10 cellular contexts compared by ENCODE assay signal in the genomic region with DNA sequence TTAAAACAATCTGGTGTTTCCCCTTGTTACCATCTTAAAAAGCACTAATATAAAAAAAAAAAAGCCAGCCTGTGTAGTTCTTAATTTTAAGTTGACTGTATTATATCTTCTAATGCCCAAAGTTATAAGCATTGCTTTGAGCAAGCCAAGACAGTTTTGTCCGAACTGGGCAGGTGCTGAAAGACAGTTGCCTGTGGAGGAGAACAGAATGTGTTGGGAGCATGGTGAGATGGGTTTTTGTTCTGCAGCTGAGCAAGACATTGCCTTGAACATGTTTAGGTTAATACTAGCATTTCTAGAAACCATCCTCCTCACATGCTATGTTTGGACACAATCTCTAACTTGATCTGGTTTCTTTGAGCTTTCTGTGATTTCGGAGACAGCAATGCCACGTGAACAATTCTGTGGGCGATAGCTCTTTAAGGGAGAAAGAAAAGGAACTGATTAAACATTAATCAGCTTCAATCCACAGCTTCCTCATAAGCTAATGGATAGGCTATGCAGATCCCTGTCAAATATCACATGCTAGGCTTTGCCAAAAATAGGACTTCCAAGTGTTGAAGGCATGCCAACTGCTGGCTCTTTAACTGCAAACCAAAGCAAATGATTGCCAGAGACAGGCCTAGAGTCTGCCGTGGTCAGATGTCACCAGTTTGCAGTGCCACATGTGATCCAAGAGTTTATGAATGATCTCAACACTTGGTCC.
DNase-seq lines count a peak whose midpoint lies in the region; ATAC-seq and TF ChIP-seq lines count a peak whose summit lies in the region.
"Had no signal": no experiment of that assay in that cellular context is flagged by ENCODE, and none has a peak within 500 bp of the region (broad histone marks: within the 10 kb centered on the region; RNA-seq: fewer than 3 reads in every experiment).

No MANE protein-coding gene starts in this region.

- intact Hi-C loops in left cardiac atrium (cut with DNase I) = no loop called here
- intact Hi-C loops in sciatic nerve (cut with DNase I) = no loop called here
- intact Hi-C loops in PC-9 (cut with micrococcal nuclease; ENCODE audit: unreplicated experiment) = no loop called here

- WGBS in smooth muscle cell (ENCODE audit: low lambda C conversion rate) = 80% methylated on average over 5 of the region's 5 CpGs

- no peak overlapping the region for H3K9ac ChIP-seq in smooth muscle cell (ENCODE audit: low read depth)

- H4K20me1 ChIP-seq in smooth muscle cell (ENCODE audit: low read depth) = peaks cover 12% of the 10 kb centered on the region
- no peaks in the 10 kb centered on the region for H4K20me1 ChIP-seq in PC-9 (ENCODE audit: insufficient read depth)

- DNase-seq in EH (ENCODE audit: low read depth) (peak; percentile 31), NCI-H446 treated with DMSO at 0.1 percent for 48 hours (lab: John Stamatoyannopoulos, UW) (peak; percentile 99), left cardiac atrium (peak; percentile 24), sciatic nerve (ENCODE audit: low spot score) (no peak), smooth muscle cell (lab: John Stamatoyannopoulos, UW; ENCODE audit: unreplicated experiment) (no peak), PC-9 (no peak)
- DNase-seq: NCI-H526; stimulated activated naive CD4-positive, alpha-beta T cell treated with Interleukin-2 at 50 U/mL for 16 hours had no signal

- TF ChIP-seq CTCF in smooth muscle cell (IDR thresholded peaks at IDR 0.05; ENCODE audit: borderline replicate concordance, insufficient read depth, poor library complexity, severe bottlenecking) (no peak), PC-9 (conservative IDR thresholded peaks at IDR 0.05) (no peak)

- no TSS peak for BruUV-seq in PC-9 (replicated peaks; lab: Mats Ljungman, UMichigan)

- H3K4me2 ChIP-seq in smooth muscle cell (no peak overlapping the region), PC-9 (no peak overlapping the region)

- H3K4me3 ChIP-seq in smooth muscle cell = no peak overlapping the region
- no peak overlapping the region for H3K4me3 ChIP-seq in PC-9

- no peaks in the 10 kb centered on the region for H3K9me2 ChIP-seq in PC-9 (ENCODE audit: insufficient read depth)

- no peaks in the 10 kb centered on the region for H3K9me3 ChIP-seq in smooth muscle cell (replicated peaks; ENCODE audit: low read depth)
- H3K9me3 ChIP-seq in PC-9 (ENCODE audit: insufficient read depth, low read depth) = no peaks in the 10 kb centered on the region

- CTCF ChIA-PET in PC-9 (lab: Charles Lee) = no interaction called here

- H3K4me1 ChIP-seq in smooth muscle cell (ENCODE audit: low read depth) (no peaks in the 10 kb centered on the region), PC-9 (replicated peaks; ENCODE audit: insufficient read depth) (no peaks in the 10 kb centered on the region)

- H3K27me3 ChIP-seq in smooth muscle cell (ENCODE audit: low read depth) = no peaks in the 10 kb centered on the region
- no peaks in the 10 kb centered on the region for H3K27me3 ChIP-seq in PC-9 (ENCODE audit: insufficient read depth, low read depth)

- H3K27ac ChIP-seq in smooth muscle cell (ENCODE audit: low read depth) (no peak overlapping the region), PC-9 (no peak overlapping the region)

- ATAC-seq in left cardiac atrium (peak; percentile 62 to 90), sciatic nerve (peak; percentile 46), GM19397 (IDR thresholded peaks at IDR 0.05; ENCODE audit: unreplicated experiment) (no peak), HG03108 (IDR thresholded peaks at IDR 0.05; ENCODE audit: unreplicated experiment) (no peak)

- H2AFZ ChIP-seq in smooth muscle cell (ENCODE audit: low read depth) (no peak overlapping the region), PC-9 (no peak overlapping the region)

- H3F3A ChIP-seq in smooth muscle cell (ENCODE audit: low read depth) (no peaks in the 10 kb centered on the region), PC-9 (ENCODE audit: insufficient read depth, low read depth) (no peaks in the 10 kb centered on the region)

- POLR2A ChIA-PET in PC-9 (lab: Charles Lee; ENCODE audit: unreplicated experiment) = no interaction called here

- H3K36me3 ChIP-seq in smooth muscle cell (ENCODE audit: low read depth) = no peaks in the 10 kb centered on the region
- no peaks in the 10 kb centered on the region for H3K36me3 ChIP-seq in PC-9 (ENCODE audit: low read depth)

- H3K79me2 ChIP-seq in smooth muscle cell (ENCODE audit: low read depth) (no peaks in the 10 kb centered on the region), PC-9 (ENCODE audit: low read depth) (no peaks in the 10 kb centered on the region)

Comparison
In these comparisons a context has a peak if more than half of its experiments do, and no peak if none do; other contexts are left out.
1. DNase-seq: peak in EH (single experiment), NCI-H446 treated with DMSO at 0.1 percent for 48 hours (single experiment) and left cardiac atrium (single experiment); none in sciatic nerve (single experiment), smooth muscle cell (single experiment) and PC-9 (0 of 2).
2. ATAC-seq: peak in left cardiac atrium (2 of 2) and sciatic nerve (single experiment); none in GM19397 (single experiment) and HG03108 (single experiment).